16 cellular contexts compared by ENCODE assay signal in the genomic region with DNA sequence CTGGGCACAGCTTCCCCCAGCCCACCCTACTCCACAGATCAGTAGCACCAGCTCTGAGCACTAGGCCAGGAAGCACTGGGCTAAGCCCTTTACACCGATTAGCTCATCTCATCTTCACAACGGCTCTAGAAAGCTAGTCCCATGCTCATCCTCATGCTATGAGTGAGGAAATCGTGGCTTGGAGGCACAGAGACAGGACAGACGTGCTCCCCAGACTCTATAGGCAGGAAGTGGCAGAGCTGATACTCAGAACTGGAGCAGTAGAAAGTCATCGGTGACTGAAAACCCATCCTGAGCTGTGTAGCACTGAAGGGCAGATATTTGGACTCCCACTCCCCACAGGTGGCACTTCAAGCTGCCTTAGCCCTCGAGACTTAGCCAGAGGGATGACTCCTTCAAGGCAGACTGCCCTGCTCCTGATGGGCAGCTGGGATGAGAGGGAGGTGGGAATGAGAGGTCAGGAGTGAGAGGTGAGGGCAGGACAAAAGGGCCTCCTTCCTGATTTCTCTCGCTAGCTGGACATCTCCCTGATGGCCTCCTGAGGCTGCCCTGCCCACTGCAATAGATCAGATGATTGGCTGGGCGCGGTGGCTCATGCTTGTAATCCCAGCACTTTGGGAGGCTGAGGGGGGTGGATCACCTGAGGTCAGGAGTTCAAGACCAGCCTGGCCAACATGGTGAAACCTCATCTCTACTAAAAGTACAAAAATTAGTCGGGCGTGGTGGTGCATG. TPM values are rescaled to one million over a fixed set of nuclear protein-coding genes. Genes with fewer than 3 reads are reported as not detected.
DNase-seq lines count a peak whose midpoint lies in the region; ATAC-seq and TF ChIP-seq lines count a peak whose summit lies in the region.
"Had no signal": no experiment of that assay in that cellular context is flagged by ENCODE, and none has a peak within 500 bp of the region (broad histone marks: within the 10 kb centered on the region; RNA-seq: fewer than 3 reads in every experiment).

No MANE protein-coding gene starts in this region.

- peak overlapping the region; percentile 75 to 77 for H3K27ac Mint-ChIP-seq in natural killer cell treated with Interleukin-12 subunit alpha and Interleukin-12 subunit beta and Interleukin-15 and Interleukin-18, amount 100 ng/mL, for 72 hours
- H3K27ac Mint-ChIP-seq in Caco-2 (ENCODE audit: unreplicated experiment): no peak overlapping the region

- no peaks in the 10 kb centered on the region for H3K36me3 ChIP-seq in Caco-2 (ENCODE audit: control insufficient read depth, insufficient read depth, low read length)
- H3K36me3 ChIP-seq: adrenal gland had no signal

- H3K4me1 ChIP-seq in Caco-2: no peaks in the 10 kb centered on the region
- H3K4me1 ChIP-seq: adrenal gland, foreskin keratinocyte, testis had no signal

- no peaks in the 10 kb centered on the region for H3K9me3 Mint-ChIP-seq in natural killer cell treated with Interleukin-12 subunit alpha and Interleukin-12 subunit beta and Interleukin-15 and Interleukin-18, amount 100 ng/mL, for 72 hours
- no peaks in the 10 kb centered on the region for H3K9me3 Mint-ChIP-seq in Caco-2 (ENCODE audit: unreplicated experiment)
- H3K9me3 Mint-ChIP-seq: naive B cell had no signal

- CTCF ChIA-PET in Caco-2 (lab: Charles Lee): no interaction called here

- intact Hi-C loops in Caco-2 (cut with micrococcal nuclease; ENCODE audit: unreplicated experiment): no loop called here

- no peaks in the 10 kb centered on the region for H3K9me3 ChIP-seq in Caco-2
- H3K9me3 ChIP-seq: adrenal gland, testis had no signal

- H3K36me3 Mint-ChIP-seq in natural killer cell treated with Interleukin-12 subunit alpha and Interleukin-12 subunit beta and Interleukin-15 and Interleukin-18, amount 100 ng/mL, for 72 hours: no peaks in the 10 kb centered on the region
- H3K36me3 Mint-ChIP-seq in Caco-2 (ENCODE audit: insufficient read depth, unreplicated experiment): no peaks in the 10 kb centered on the region

- TF ChIP-seq CTCF in Caco-2 (IDR thresholded peaks at IDR 0.05; ENCODE audit: insufficient read depth in 1 of 2, low read depth in 1 of 2, low read length in 1 of 2, severe bottlenecking in 1 of 2, unreplicated experiment in 1 of 2): no peak

- peaks cover 25 to 31% of the 10 kb centered on the region in 2 donors for H3K4me1 Mint-ChIP-seq in natural killer cell treated with Interleukin-12 subunit alpha and Interleukin-12 subunit beta and Interleukin-15 and Interleukin-18, amount 100 ng/mL, for 72 hours (ENCODE audit: low read depth in 2 of 2)
- no peaks in the 10 kb centered on the region for H3K4me1 Mint-ChIP-seq in Caco-2 (ENCODE audit: low read depth, unreplicated experiment)

- DNase-seq in stimulated activated CD4-positive, alpha-beta T cell treated with anti-CD3 and anti-CD28 coated beads, Interleukin-15, amount 100 ng/mL, for 24 hours: peak; percentile 79
- no peak for DNase-seq in stimulated activated CD4-positive, alpha-beta T cell treated with anti-CD3 and anti-CD28 coated beads, Interleukin-4, amount 100 ng/mL, for 1 hour
- DNase-seq in activated T-helper 1 cell treated with Interleukin-2 at 50 U/mL for 16 hours (ENCODE audit: low read depth) (peak; percentile 43), globus pallidus (ENCODE audit: low spot score) (no peak), Caco-2 (no peak), NCI-H1436 (lab: John Stamatoyannopoulos, UW) (no peak)
- no peak for DNase-seq in natural killer cell treated with Interleukin-12 subunit alpha and Interleukin-12 subunit beta and Interleukin-15 and Interleukin-18, amount 100 ng/mL, for 72 hours (ENCODE audit: low spot score)
- DNase-seq: ACHN, adrenal gland, DMS79, foreskin keratinocyte, KG1, naive B cell, testis had no signal

- peaks cover 0 to 4% of the 10 kb centered on the region in 2 donors for H3K27me3 Mint-ChIP-seq in natural killer cell treated with Interleukin-12 subunit alpha and Interleukin-12 subunit beta and Interleukin-15 and Interleukin-18, amount 100 ng/mL, for 72 hours
- H3K27me3 Mint-ChIP-seq in Caco-2 (ENCODE audit: insufficient read depth, unreplicated experiment): peaks cover 3% of the 10 kb centered on the region
- H3K27me3 Mint-ChIP-seq: naive B cell had no signal

- peak; percentile 87 to 96 for ATAC-seq in natural killer cell treated with Interleukin-12 subunit alpha and Interleukin-12 subunit beta and Interleukin-15 and Interleukin-18, amount 100 ng/mL, for 72 hours
- ATAC-seq in HG02588 (IDR thresholded peaks at IDR 0.05; ENCODE audit: unreplicated experiment): no peak
- ATAC-seq: foreskin keratinocyte had no signal

- POLR2A ChIA-PET in Caco-2 (lab: Charles Lee): no interaction called here

- H3K4me3 ChIP-seq in Caco-2 (ENCODE audit: low read depth, low read length): no peak overlapping the region
- H3K4me3 ChIP-seq: adrenal gland, dorsolateral prefrontal cortex, testis had no signal

- H3K27me3 ChIP-seq in Caco-2 (replicated peaks; ENCODE audit: control insufficient read depth, insufficient read depth, low read length): no peaks in the 10 kb centered on the region
- H3K27me3 ChIP-seq: adrenal gland, dorsolateral prefrontal cortex, foreskin keratinocyte, testis had no signal

- peak overlapping the region; percentile 75 for H3K4me3 Mint-ChIP-seq in natural killer cell treated with Interleukin-12 subunit alpha and Interleukin-12 subunit beta and Interleukin-15 and Interleukin-18, amount 100 ng/mL, for 72 hours
- H3K4me3 Mint-ChIP-seq in Caco-2 (ENCODE audit: unreplicated experiment): no peak overlapping the region

- BruUV-seq in Caco-2 (replicated peaks; lab: Mats Ljungman, UMichigan): no TSS peak

RNA-seq across cellular contexts. Expression of a gene that starts 9.7 kb away (rescaled TPM):
- 10 to 100 TPM in 1 of 2 donors, 1 to 10 TPM in 1; 2.7 to 16.5 TPM for total RNA-seq in natural killer cell treated with Interleukin-12 subunit alpha and Interleukin-12 subunit beta and Interleukin-15 and Interleukin-18, amount 100 ng/mL, for 72 hours
- total RNA-seq in Caco-2 (2022): not detected in 2 replicates
- total RNA-seq: foreskin keratinocyte had no signal

RNA-seq across cellular contexts. Expression of a gene that starts 49.3 kb away (rescaled TPM):
- total RNA-seq in natural killer cell treated with Interleukin-12 subunit alpha and Interleukin-12 subunit beta and Interleukin-15 and Interleukin-18, amount 100 ng/mL, for 72 hours: 10 to 100 TPM in 1 of 2 donors, 1 to 10 TPM in 1; 9.7 to 13.3 TPM
- 36.0 and 36.3 TPM in 2 replicates for total RNA-seq in Caco-2 (2022)

Comparison
In these comparisons a context has a peak if more than half of its experiments do, and no peak if none do; other contexts are left out.
1. DNase-seq: peak in stimulated activated CD4-positive, alpha-beta T cell treated with anti-CD3 and anti-CD28 coated beads, Interleukin-15, amount 100 ng/mL, for 24 hours (single experiment) and activated T-helper 1 cell treated with Interleukin-2 at 50 U/mL for 16 hours (single experiment); none in stimulated activated CD4-positive, alpha-beta T cell treated with anti-CD3 and anti-CD28 coated beads, Interleukin-4, amount 100 ng/mL, for 1 hour (single experiment), natural killer cell treated with Interleukin-12 subunit alpha and Interleukin-12 subunit beta and Interleukin-15 and Interleukin-18, amount 100 ng/mL, for 72 hours (single experiment), globus pallidus (single experiment), Caco-2 (0 of 2) and NCI-H1436 (single experiment).